In the genomic region with DNA sequence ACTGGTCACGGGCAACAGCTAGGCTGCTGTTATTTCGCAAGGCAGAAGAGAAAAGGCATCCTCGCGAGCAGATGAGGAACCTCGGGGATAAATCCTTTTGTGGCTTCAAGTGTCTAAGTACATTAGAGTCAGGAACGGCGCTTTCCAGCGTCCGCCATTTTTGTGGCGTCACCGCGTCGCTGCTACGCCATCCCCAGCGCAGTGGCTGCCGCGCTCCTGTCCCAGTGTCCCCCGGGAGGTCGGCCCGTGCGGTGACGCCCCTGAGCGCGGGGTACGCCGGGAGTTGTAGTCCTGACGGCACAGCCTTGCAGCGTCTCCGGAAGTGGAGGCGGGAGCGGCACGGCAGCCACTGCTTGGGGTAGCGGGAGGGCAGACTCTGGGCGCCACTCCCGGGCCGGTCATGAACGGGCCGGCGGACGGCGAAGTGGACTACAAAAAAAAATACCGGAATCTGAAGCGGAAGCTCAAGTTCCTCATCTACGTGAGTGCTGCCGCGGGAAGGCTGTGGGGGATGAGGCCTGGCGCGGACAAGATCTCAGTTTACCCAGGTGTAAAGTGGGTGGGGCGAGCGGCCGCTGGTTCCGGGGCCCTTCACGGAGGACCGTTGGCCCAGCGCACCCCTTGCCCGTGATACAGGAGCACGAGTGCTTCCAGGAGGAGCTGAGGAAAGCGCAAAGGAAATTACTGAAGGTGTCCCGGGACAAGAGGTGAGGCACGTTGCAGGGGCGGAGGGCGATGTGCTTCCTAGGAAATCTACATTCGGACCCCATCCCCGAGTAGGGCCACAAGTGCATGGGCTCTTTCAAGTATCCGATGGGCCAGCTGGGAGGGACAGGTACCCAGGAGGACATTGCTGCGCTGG, we compare ENCODE assay signal across 8 cellular contexts. TPM values are rescaled to one million over a fixed set of nuclear protein-coding genes. Genes with fewer than 3 reads are reported as not detected.
DNase-seq lines count a peak whose midpoint lies in the region; FAIRE-seq and TF ChIP-seq lines count a peak whose summit lies in the region.

A gene with protein sequence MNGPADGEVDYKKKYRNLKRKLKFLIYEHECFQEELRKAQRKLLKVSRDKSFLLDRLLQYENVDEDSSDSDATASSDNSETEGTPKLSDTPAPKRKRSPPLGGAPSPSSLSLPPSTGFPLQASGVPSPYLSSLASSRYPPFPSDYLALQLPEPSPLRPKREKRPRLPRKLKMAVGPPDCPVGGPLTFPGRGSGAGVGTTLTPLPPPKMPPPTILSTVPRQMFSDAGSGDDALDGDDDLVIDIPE (plus strand): TSS at position 331 of the 862 bp plus-strand sequence. CDS start 70 bp downstream, at position 401.

- H3K79me2 ChIP-seq in MM.1S (ENCODE audit: low read length) (peaks cover 11% of the 10 kb centered on the region), neural progenitor cell (ENCODE audit: low read depth) (peaks cover 12% of the 10 kb centered on the region)

- H4K20me1 ChIP-seq in MM.1S (ENCODE audit: insufficient read depth, low read length) (no peaks in the 10 kb centered on the region), neural progenitor cell (ENCODE audit: low read depth) (no peaks in the 10 kb centered on the region)

- peaks cover 11% of the 10 kb centered on the region for H3K27me3 Mint-ChIP-seq in neural progenitor cell (ENCODE audit: insufficient read depth, low read depth)

- H3K4me1 ChIP-seq in HAP-1 (peaks cover 13% of the 10 kb centered on the region), MM.1S (ENCODE audit: low read length) (peaks cover 12% of the 10 kb centered on the region), SJCRH30 (no peaks in the 10 kb centered on the region), neural progenitor cell (peaks cover 12% of the 10 kb centered on the region), subcutaneous abdominal adipose tissue (ENCODE audit: control insufficient read depth in 5 of 5, insufficient read depth in 5 of 5, low read length in 5 of 5) (peaks cover 6 to 47% (median 39%) of the 10 kb centered on the region in 5 donors)

- peak within 1 kb of the TSS; percentile 95 for H2AFZ ChIP-seq in MM.1S (ENCODE audit: low read length)
- H2AFZ ChIP-seq in neural progenitor cell (replicated peaks), result peak within 1 kb of the TSS; percentile 99

- peaks cover 5% of the 10 kb centered on the region for H3K36me3 Mint-ChIP-seq in neural progenitor cell

- peak within 1 kb of the TSS; percentile 99 for H3K27ac ChIP-seq in MM.1S (ENCODE audit: low read length)
- H3K27ac ChIP-seq in SJCRH30, result peak within 1 kb of the TSS; percentile 96
- H3K27ac ChIP-seq in neural progenitor cell, result peak within 1 kb of the TSS; percentile 32
- peak within 1 kb of the TSS; percentile 98 for H3K27ac ChIP-seq in subcutaneous abdominal adipose tissue (ENCODE audit: low read depth, low read length)

- peak; percentile 94 for FAIRE-seq in G401.6 (lab: Jason Lieb, UNC)

- in situ Hi-C loops in HAP-1 (cut with MboI; ENCODE audit: low sequenced_read_pairs), result no loop called here

- H3K9ac ChIP-seq in MM.1S (ENCODE audit: low read length), result peak within 1 kb of the TSS; percentile 100
- H3K9ac ChIP-seq in neural progenitor cell, result peak within 1 kb of the TSS; percentile 34
- H3K9ac ChIP-seq in subcutaneous abdominal adipose tissue (ENCODE audit: low read length in 5 of 5), result peak within 1 kb of the TSS; percentile 87 to 98 (median 93)

- H3K27ac Mint-ChIP-seq in neural progenitor cell, result peak within 1 kb of the TSS; percentile 69

- peaks cover 26% of the 10 kb centered on the region for H3K4me1 Mint-ChIP-seq in neural progenitor cell

- H3K4me3 Mint-ChIP-seq in neural progenitor cell, result peak within 1 kb of the TSS; percentile 97

- H3K27me3 ChIP-seq in HAP-1 (ENCODE audit: low read depth) (no peaks in the 10 kb centered on the region), MM.1S (replicated peaks; ENCODE audit: insufficient read depth, low read length) (no peaks in the 10 kb centered on the region), SJCRH30 (no peaks in the 10 kb centered on the region), neural progenitor cell (no peaks in the 10 kb centered on the region), subcutaneous abdominal adipose tissue (ENCODE audit: control insufficient read depth in 5 of 5, insufficient read depth in 4 of 5, low read length in 5 of 5) (no peaks in the 10 kb centered on the region)

- H3K4me3 ChIP-seq in HAP-1 (peak within 1 kb of the TSS; percentile 92), MM.1S (ENCODE audit: low read length) (peak within 1 kb of the TSS; percentile 98), SJCRH30 (peak within 1 kb of the TSS; percentile 73), foreskin fibroblast (ENCODE audit: low read depth in 1 of 2, low read length in 2 of 2) (peak within 1 kb of the TSS; percentile 98 to 99), neural progenitor cell (peak within 1 kb of the TSS; percentile 80), subcutaneous abdominal adipose tissue (ENCODE audit: low read depth in 1 of 5, low read length in 5 of 5) (peak within 1 kb of the TSS; percentile 75 to 96 (median 93))

- DNase-seq in HAP-1 (ENCODE audit: low spot score in 2 of 2), result peak; percentile 95 to 99
- DNase-seq in MM.1S, result peak; percentile 98
- peak; percentile 96 to 98 for DNase-seq in SJCRH30
- DNase-seq in activated gamma-delta T cell treated with anti-CD3 and anti-CD28 coated beads, Interleukin-2, amount 50 U/mL, for 16 hours (ENCODE audit: low read depth), result peak; percentile 99
- peak; percentile 95 to 99 for DNase-seq in foreskin fibroblast
- peak; percentile 99 for DNase-seq in neural progenitor cell (ENCODE audit: low spot score)

- H3F3A ChIP-seq in MM.1S (ENCODE audit: insufficient read depth, low read length) (peaks cover 13% of the 10 kb centered on the region; the same call in 1 of the 2 replicates), neural progenitor cell (ENCODE audit: low read depth) (peaks cover 20% of the 10 kb centered on the region)

- H3K9me3 ChIP-seq in HAP-1, result no peaks in the 10 kb centered on the region
- no peaks in the 10 kb centered on the region for H3K9me3 ChIP-seq in MM.1S (replicated peaks; ENCODE audit: insufficient read depth, low read length)
- H3K9me3 ChIP-seq in SJCRH30 (replicated peaks), result no peaks in the 10 kb centered on the region
- H3K9me3 ChIP-seq in neural progenitor cell (ENCODE audit: low read depth), result no peaks in the 10 kb centered on the region
- no peaks in the 10 kb centered on the region for H3K9me3 ChIP-seq in subcutaneous abdominal adipose tissue (ENCODE audit: control insufficient read depth in 5 of 5, low read length in 5 of 5)

- H3K9me2 ChIP-seq in MM.1S (replicated peaks; ENCODE audit: insufficient read depth, low read length), result no peaks in the 10 kb centered on the region

- no peaks in the 10 kb centered on the region for H3K9me3 Mint-ChIP-seq in neural progenitor cell

- TF ChIP-seq CTCF in MM.1S (IDR thresholded peaks at IDR 0.05; ENCODE audit: low read length) (no peak), foreskin fibroblast (IDR thresholded peaks at IDR 0.05; ENCODE audit: low read depth, low read length) (no peak), neural progenitor cell (IDR thresholded peaks at IDR 0.05) (no peak)

- peaks cover 48% of the 10 kb centered on the region for H3K36me3 ChIP-seq in HAP-1 (replicated peaks)
- 0 out of 2 replicates have a peak, but pooled peaks cover 2% of the 10 kb centered on the region for H3K36me3 ChIP-seq in MM.1S (replicated peaks; ENCODE audit: insufficient read depth, low read length)
- H3K36me3 ChIP-seq in SJCRH30, result peaks cover 5% of the 10 kb centered on the region
- H3K36me3 ChIP-seq in neural progenitor cell, result no peaks in the 10 kb centered on the region
- H3K36me3 ChIP-seq in subcutaneous abdominal adipose tissue (ENCODE audit: control insufficient read depth in 5 of 5, insufficient read depth in 5 of 5, low read length in 5 of 5), result peaks cover 0 to 54% (median 39%) of the 10 kb centered on the region in 5 donors

- H3K4me2 ChIP-seq in MM.1S (ENCODE audit: low read depth, low read length) (peak within 1 kb of the TSS; percentile 99), neural progenitor cell (peak within 1 kb of the TSS; percentile 78)

RNA-seq across cellular contexts. Expression of the gene that starts here (rescaled TPM):
- 54.5 and 55.7 TPM in 2 replicates for total RNA-seq in SJCRH30 (2014; rRNA removed; shearing (Covaris generic))
- 104 and 129 TPM in 2 replicates for total RNA-seq in neural progenitor cell (ENCODE audit: low replicate concordance)

Comparison
In these comparisons a context has a peak if more than half of its experiments do, and no peak if none do; other contexts are left out.
1. Peak in every context shown above with its lines: DNase-seq, H3K4me3 ChIP-seq and H3K27ac ChIP-seq.
2. H3K27ac ChIP-seq: peak in every context shown above with its lines; median percentile 99 in MM.1S; 98 in subcutaneous abdominal adipose tissue; 96 in SJCRH30; 32 in neural progenitor cell.
3. H3K9ac ChIP-seq: peak in every context shown above with its lines; median percentile 100 in MM.1S; 93 in subcutaneous abdominal adipose tissue; 34 in neural progenitor cell.